In genomic region chr2:182058056-182058455, GRCh38 we compare ENCODE assay signal across 28 cellular contexts.
"Had no signal": no experiment of that assay in that cellular context is flagged by ENCODE, and none has a peak within 500 bp of the region (broad histone marks: within the 10 kb centered on the region; RNA-seq: fewer than 3 reads in every experiment).

No MANE protein-coding gene starts in this region.

- FAIRE-seq: colon, endometrium, endothelial cell of umbilical vein, frontal cortex had no signal

- H3K36me3 ChIP-seq: colonic mucosa, esophagus muscularis mucosa, esophagus squamous epithelium, gastrocnemius medialis, gastroesophageal sphincter, heart left ventricle, heart right ventricle had no signal

- H3K4me3 ChIP-seq: colonic mucosa, coronary artery, dorsolateral prefrontal cortex, esophagus muscularis mucosa, esophagus squamous epithelium, gastrocnemius medialis, gastroesophageal sphincter, heart left ventricle, heart right ventricle had no signal

- DNase-seq: colonic mucosa; cortex of kidney; dermis blood vessel endothelial cell; dorsolateral prefrontal cortex; effector CD4-positive, alpha-beta T cell; effector CD8-positive, alpha-beta T cell; effector memory CD4-positive, alpha-beta T cell; effector memory CD8-positive, alpha-beta T cell; endodermal cell; erythroblast; esophagus squamous epithelium; foreskin fibroblast; foreskin keratinocyte; foreskin melanocyte; gastrocnemius medialis; glutamatergic neuron; head of caudate nucleus; heart left ventricle; heart right ventricle had no signal

- ATAC-seq: effector memory CD8-positive, alpha-beta T cell; esophagus mucosa; foreskin keratinocyte; gastrocnemius medialis; gastroesophageal sphincter; heart left ventricle; heart right ventricle had no signal

- H3K9me3 ChIP-seq: colonic mucosa, esophagus muscularis mucosa, esophagus squamous epithelium, gastrocnemius medialis, gastroesophageal sphincter had no signal

- H3K4me1 ChIP-seq: colonic mucosa, esophagus squamous epithelium, foreskin keratinocyte had no signal

- H3K27me3 ChIP-seq: colonic mucosa, dorsolateral prefrontal cortex, esophagus muscularis mucosa, esophagus squamous epithelium, foreskin keratinocyte, gastrocnemius medialis, gastroesophageal sphincter, heart left ventricle, heart right ventricle had no signal

- H3K27ac ChIP-seq: colonic mucosa, coronary artery, dorsolateral prefrontal cortex, epithelial cell of prostate, esophagus muscularis mucosa, esophagus squamous epithelium, foreskin keratinocyte, gastrocnemius medialis, gastroesophageal sphincter, heart left ventricle, heart right ventricle had no signal
